In genomic region chr7:2471022-2471329, GRCh38 we compare ENCODE assay signal across 1 cellular context.
TF ChIP-seq lines count a peak whose summit lies in the region.

No MANE protein-coding gene starts in this region.

TF ChIP-seq in SK-N-SH, 30 proteins besides CTCF, POLR2A, EP300 and RAD21 (continued from another document):
- TF ChIP-seq, protein P1, sequence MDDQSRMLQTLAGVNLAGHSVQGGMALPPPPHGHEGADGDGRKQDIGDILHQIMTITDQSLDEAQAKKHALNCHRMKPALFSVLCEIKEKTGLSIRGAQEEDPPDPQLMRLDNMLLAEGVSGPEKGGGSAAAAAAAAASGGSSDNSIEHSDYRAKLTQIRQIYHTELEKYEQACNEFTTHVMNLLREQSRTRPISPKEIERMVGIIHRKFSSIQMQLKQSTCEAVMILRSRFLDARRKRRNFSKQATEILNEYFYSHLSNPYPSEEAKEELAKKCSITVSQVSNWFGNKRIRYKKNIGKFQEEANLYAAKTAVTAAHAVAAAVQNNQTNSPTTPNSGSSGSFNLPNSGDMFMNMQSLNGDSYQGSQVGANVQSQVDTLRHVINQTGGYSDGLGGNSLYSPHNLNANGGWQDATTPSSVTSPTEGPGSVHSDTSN (IDR thresholded peaks at IDR 0.05), result no peak
- TF ChIP-seq, protein P2, sequence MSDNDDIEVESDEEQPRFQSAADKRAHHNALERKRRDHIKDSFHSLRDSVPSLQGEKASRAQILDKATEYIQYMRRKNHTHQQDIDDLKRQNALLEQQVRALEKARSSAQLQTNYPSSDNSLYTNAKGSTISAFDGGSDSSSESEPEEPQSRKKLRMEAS (IDR thresholded peaks at IDR 0.05; ENCODE audit: low read depth), result no peak
- TF ChIP-seq FOSL2 (IDR thresholded peaks at IDR 0.05; ENCODE audit: borderline replicate concordance, low read depth) (no peak; the same call in 1 of the 2 replicates), MEF2A (IDR thresholded peaks at IDR 0.05; ENCODE audit: borderline replicate concordance, low read depth) (no peak)
